Comparison of ENCODE assay signal across 17 cellular contexts in the genomic region with DNA sequence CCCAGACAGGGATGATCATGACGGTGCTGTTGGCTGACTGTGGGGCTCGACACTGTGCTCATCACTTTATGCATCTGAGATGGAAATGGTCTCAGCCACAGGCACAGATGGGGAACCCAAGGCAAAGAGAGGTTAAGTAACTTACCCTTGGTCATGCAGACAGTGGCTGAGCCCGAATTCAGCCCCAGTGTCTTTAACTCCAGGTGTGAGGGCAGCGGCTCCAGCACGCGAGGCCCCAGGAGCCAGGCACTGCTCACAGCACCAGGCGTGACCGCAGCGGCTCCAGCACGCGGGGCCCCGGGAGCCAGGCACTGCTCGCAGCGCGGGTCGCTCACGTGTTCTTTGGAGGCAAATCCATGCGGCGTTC. TPM values are rescaled to one million over a fixed set of nuclear protein-coding genes. Genes with fewer than 3 reads are reported as not detected.
"Had no signal": no experiment of that assay in that cellular context is flagged by ENCODE, and none has a peak within 500 bp of the region (broad histone marks: within the 10 kb centered on the region; RNA-seq: fewer than 3 reads in every experiment).

No MANE protein-coding gene starts in this region.

- H3K27ac ChIP-seq: brain microvascular endothelial cell, foreskin keratinocyte, SJSA1, skin epidermis had no signal

- H3K4me1 ChIP-seq: foreskin keratinocyte, SJSA1 had no signal

- DNase-seq: activated CD4-positive, alpha-beta T cell treated with anti-CD3 and anti-CD28 coated beads, Interleukin-2, amount 50 U/mL, for 1 hour; activated gamma-delta T cell; activated naive CD8-positive, alpha-beta T cell treated with anti-CD3 and anti-CD28 coated beads, Interleukin-2, amount 10 ng/mL, durations not matched to agents 7 days and 5 days; activated T-cell treated with anti-CD3 and anti-CD28 coated beads, Interleukin-2, amount 50 U/mL, for 24 hours; brain microvascular endothelial cell; effector memory CD4-positive, alpha-beta T cell; foreskin keratinocyte; glutamatergic neuron; hypothalamus; kidney; stimulated activated CD4-positive, alpha-beta T cell treated with anti-CD3 and anti-CD28 coated beads, Interleukin-4, amount 100 ng/mL, for 24 hours; stimulated activated naive CD4-positive, alpha-beta T cell treated with Interleukin-2 at 50 U/mL for 16 hours; SW 1271 had no signal

- H3K27me3 ChIP-seq: brain microvascular endothelial cell, foreskin keratinocyte had no signal

- ATAC-seq: foreskin keratinocyte had no signal

- H3K36me3 ChIP-seq: brain microvascular endothelial cell, SJSA1 had no signal

- H3K9me3 ChIP-seq: SJSA1 had no signal

- H3K4me3 ChIP-seq: SJSA1, skin epidermis had no signal

RNA-seq across cellular contexts. Expression of a gene that starts 45.3 kb away (rescaled TPM):
- total RNA-seq: foreskin keratinocyte, mesothelial cell of epicardium, neural crest cell, SJSA1 had no signal
- polyA plus RNA-seq: foreskin keratinocyte had no signal
